In genomic region chr4:184649971-184650855, GRCh38 we compare ENCODE assay signal across 8 cellular contexts. TPM values are rescaled to one million over a fixed set of nuclear protein-coding genes. Genes with fewer than 3 reads are reported as not detected.
DNase-seq lines count a peak whose midpoint lies in the region; ATAC-seq and TF ChIP-seq lines count a peak whose summit lies in the region.

No MANE protein-coding gene starts in this region.

- H3K27ac Mint-ChIP-seq in CD4-positive, alpha-beta memory T cell, result peak overlapping the region; percentile 78 to 96 (median 89)
- H3K27ac Mint-ChIP-seq in natural killer cell treated with Interleukin-12 subunit alpha and Interleukin-12 subunit beta and Interleukin-15 and Interleukin-18, amount 100 ng/mL, for 72 hours, result peak overlapping the region; percentile 97 to 98

- no peaks in the 10 kb centered on the region for H3K9me3 ChIP-seq in CD4-positive, alpha-beta memory T cell (ENCODE audit: control insufficient read depth in 1 of 2, low read length in 2 of 2)

- CTCF ChIA-PET in CD4-positive, alpha-beta memory T cell (lab: Charles Lee; ENCODE audit: partially characterized antibody), result interaction anchor here (0.7 to 3.8 kb wide), 7 partner anchors 14 to 386 kb away, joined by 3 to 16 read pairs (median 9); partner anchors contain the start of gene CENPU

- peak overlapping the region; percentile 81 to 85 for H3K4me3 ChIP-seq in CD4-positive, alpha-beta memory T cell (ENCODE audit: low read length in 2 of 2)
- peak overlapping the region; percentile 72 for H3K4me3 ChIP-seq in epithelial cell of esophagus (ENCODE audit: low read length)

- peaks cover 5% of the 10 kb centered on the region for H3K36me3 ChIP-seq in CD4-positive, alpha-beta memory T cell (ENCODE audit: insufficient read depth, low read length)

- H3K27ac ChIP-seq in CD4-positive, alpha-beta memory T cell (ENCODE audit: low read depth, low read length), result peak overlapping the region; percentile 65

- no peaks in the 10 kb centered on the region for H3K27me3 Mint-ChIP-seq in CD4-positive, alpha-beta memory T cell
- H3K27me3 Mint-ChIP-seq in natural killer cell treated with Interleukin-12 subunit alpha and Interleukin-12 subunit beta and Interleukin-15 and Interleukin-18, amount 100 ng/mL, for 72 hours, result no peaks in the 10 kb centered on the region

- H3K4me3 Mint-ChIP-seq in CD4-positive, alpha-beta memory T cell, result peak overlapping the region; percentile 88 to 97 (median 92)
- peak overlapping the region; percentile 97 for H3K4me3 Mint-ChIP-seq in natural killer cell treated with Interleukin-12 subunit alpha and Interleukin-12 subunit beta and Interleukin-15 and Interleukin-18, amount 100 ng/mL, for 72 hours

- intact Hi-C loops in CD4-positive, alpha-beta memory T cell (cut with micrococcal nuclease), result loop anchor here (1.0 to 5.0 kb wide), 16 partner anchors 84 to 1143 kb away; partner anchors contain the start of genes CCDC110, CENPU, ING2 and IRF2

- peak in 3 of 5 donors; percentile 11 to 47 (median 21) for DNase-seq in CD4-positive, alpha-beta memory T cell
- peak; percentile 15 for DNase-seq in SW480 (ENCODE audit: low spot score)
- DNase-seq in epithelial cell of esophagus (ENCODE audit: low read depth), result peak; percentile 48
- DNase-seq in natural killer cell treated with Interleukin-12 subunit alpha and Interleukin-12 subunit beta and Interleukin-15 and Interleukin-18, amount 100 ng/mL, for 72 hours (ENCODE audit: low spot score), result peak; percentile 63
- DNase-seq in NCI-H226, result no peak
- no peak for DNase-seq in epidermal melanocyte (ENCODE audit: insufficient read length, low spot score)

- peak; percentile 22 for ATAC-seq in GM18907 (IDR thresholded peaks at IDR 0.05; ENCODE audit: unreplicated experiment)
- peak; percentile 4 for ATAC-seq in HG03342 (IDR thresholded peaks at IDR 0.05; ENCODE audit: unreplicated experiment)
- ATAC-seq in natural killer cell treated with Interleukin-12 subunit alpha and Interleukin-12 subunit beta and Interleukin-15 and Interleukin-18, amount 100 ng/mL, for 72 hours, result no peak

- H3K27me3 ChIP-seq in CD4-positive, alpha-beta memory T cell (ENCODE audit: insufficient read depth, low read length), result no peaks in the 10 kb centered on the region

- no peak for TF ChIP-seq CTCF in epithelial cell of esophagus (IDR thresholded peaks at IDR 0.05; ENCODE audit: insufficient read depth, low read depth, low read length, missing control alignments)

- peaks cover 41 to 48% (median 46%) of the 10 kb centered on the region in 4 donors for H3K4me1 Mint-ChIP-seq in CD4-positive, alpha-beta memory T cell
- H3K4me1 Mint-ChIP-seq in natural killer cell treated with Interleukin-12 subunit alpha and Interleukin-12 subunit beta and Interleukin-15 and Interleukin-18, amount 100 ng/mL, for 72 hours (ENCODE audit: low read depth in 2 of 2), result peaks cover 58 to 61% of the 10 kb centered on the region in 2 donors

- peaks cover 41% of the 10 kb centered on the region for H3K4me1 ChIP-seq in CD4-positive, alpha-beta memory T cell (ENCODE audit: insufficient read depth, low read length)

- POLR2A ChIA-PET in CD4-positive, alpha-beta memory T cell (lab: Charles Lee; ENCODE audit: partially characterized antibody), result interaction anchor here (0.9 to 4.0 kb wide), 18 partner anchors 10 to 1145 kb away, joined by 3 to 48 read pairs (median 10); partner anchors contain the start of genes ACSL1, ANKRD37, CENPU and ING2

- peaks cover 8 to 28% of the 10 kb centered on the region in 2 donors for H3K36me3 Mint-ChIP-seq in CD4-positive, alpha-beta memory T cell
- peaks cover 28% of the 10 kb centered on the region for H3K36me3 Mint-ChIP-seq in natural killer cell treated with Interleukin-12 subunit alpha and Interleukin-12 subunit beta and Interleukin-15 and Interleukin-18, amount 100 ng/mL, for 72 hours

- no peaks in the 10 kb centered on the region for H3K9me3 Mint-ChIP-seq in CD4-positive, alpha-beta memory T cell
- H3K9me3 Mint-ChIP-seq in natural killer cell treated with Interleukin-12 subunit alpha and Interleukin-12 subunit beta and Interleukin-15 and Interleukin-18, amount 100 ng/mL, for 72 hours, result no peaks in the 10 kb centered on the region

RNA-seq across cellular contexts. Expression of gene PRIMPOL, which starts 0.7 kb away (rescaled TPM):
- total RNA-seq in CD4-positive, alpha-beta memory T cell, result 10 to 100 TPM; 20.2 to 23.2 TPM
- polyA plus RNA-seq in CD4-positive, alpha-beta memory T cell, result 10 to 100 TPM; 14.0 to 21.5 TPM
- 10 to 100 TPM; 19.1 to 19.3 TPM for total RNA-seq in natural killer cell treated with Interleukin-12 subunit alpha and Interleukin-12 subunit beta and Interleukin-15 and Interleukin-18, amount 100 ng/mL, for 72 hours

RNA-seq across cellular contexts. Expression of gene CASP3, which starts 1.0 kb away (rescaled TPM):
- total RNA-seq in CD4-positive, alpha-beta memory T cell, result 10 to 100 TPM; 17.9 to 24.9 TPM
- 1 to 10 TPM; 4.1 to 7.3 TPM for polyA plus RNA-seq in CD4-positive, alpha-beta memory T cell
- total RNA-seq in natural killer cell treated with Interleukin-12 subunit alpha and Interleukin-12 subunit beta and Interleukin-15 and Interleukin-18, amount 100 ng/mL, for 72 hours, result 10 to 100 TPM; 65.8 to 96.5 TPM

Comparison
In these comparisons a context has a peak if more than half of its experiments do, and no peak if none do; other contexts are left out.
1. DNase-seq: peak in CD4-positive, alpha-beta memory T cell (3 of 5), SW480 (single experiment), epithelial cell of esophagus (single experiment) and natural killer cell treated with Interleukin-12 subunit alpha and Interleukin-12 subunit beta and Interleukin-15 and Interleukin-18, amount 100 ng/mL, for 72 hours (single experiment); none in NCI-H226 (single experiment) and epidermal melanocyte (single experiment).
2. ATAC-seq: peak in GM18907 (single experiment) and HG03342 (single experiment); none in natural killer cell treated with Interleukin-12 subunit alpha and Interleukin-12 subunit beta and Interleukin-15 and Interleukin-18, amount 100 ng/mL, for 72 hours (0 of 2).